12 cellular contexts compared by ENCODE assay signal in the genomic region with DNA sequence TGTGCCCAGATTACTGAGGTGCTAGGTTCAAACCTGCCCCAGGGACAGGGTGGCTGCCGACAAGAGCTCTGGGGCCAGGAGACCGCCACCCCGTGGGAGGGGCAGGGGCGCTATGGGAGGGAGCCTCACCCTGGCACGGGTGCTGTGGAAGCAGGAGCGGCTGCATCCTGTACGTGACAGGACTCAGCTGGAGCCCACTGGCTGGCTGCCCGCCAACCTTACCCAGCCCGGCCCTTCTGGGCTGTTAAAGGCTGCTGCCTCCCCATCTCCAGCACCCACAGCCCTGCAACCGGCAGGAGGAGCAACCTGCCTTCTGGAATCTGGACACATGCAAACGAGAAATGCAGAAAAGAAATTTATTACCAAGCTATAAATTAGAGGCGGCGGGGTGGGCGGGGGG. TPM values are rescaled to one million over a fixed set of nuclear protein-coding genes. Genes with fewer than 3 reads are reported as not detected.
A peak's percentile ranks its signal among the peaks of the same experiment; 100 is the strongest.
DNase-seq lines count a peak whose midpoint lies in the region; ATAC-seq and TF ChIP-seq lines count a peak whose summit lies in the region.
"Had no signal": no experiment of that assay in that cellular context is flagged by ENCODE, and none has a peak within 500 bp of the region (broad histone marks: within the 10 kb centered on the region; RNA-seq: fewer than 3 reads in every experiment).

No MANE protein-coding gene starts in this region.

- H3K9me2 ChIP-seq in hepatocyte (replicated peaks; ENCODE audit: insufficient read depth): no peaks in the 10 kb centered on the region

- peaks cover 5% of the 10 kb centered on the region for H3K27me3 Mint-ChIP-seq in glutamatergic neuron (ENCODE audit: unreplicated experiment)
- H3K27me3 Mint-ChIP-seq in activated CD4-positive, alpha-beta memory T cell treated with anti-CD3 and anti-CD28 coated beads for 36 hours: no peaks in the 10 kb centered on the region

- peak; percentile 5 for ATAC-seq in Right ventricle myocardium superior (ENCODE audit: poor library complexity)
- no peak for ATAC-seq in GM21390 (IDR thresholded peaks at IDR 0.05; ENCODE audit: unreplicated experiment)
- ATAC-seq: natural killer cell had no signal

- CTCF ChIA-PET in activated CD4-positive, alpha-beta memory T cell treated with anti-CD3 and anti-CD28 coated beads for 36 hours (lab: Charles Lee): interaction anchor here (1.2 to 1.4 kb wide), 2 partner anchors 10 to 19 kb away, joined by 3 to 5 read pairs; no protein-coding TSS in a partner anchor

- peaks cover 33% of the 10 kb centered on the region for H3K79me2 ChIP-seq in hepatocyte

- H2AFZ ChIP-seq in hepatocyte: no peak overlapping the region

- no peak overlapping the region for H3K4me2 ChIP-seq in hepatocyte

- POLR2A ChIA-PET in activated CD4-positive, alpha-beta memory T cell treated with anti-CD3 and anti-CD28 coated beads for 36 hours (lab: Charles Lee): no interaction called here

- H3K36me3 ChIP-seq in right atrium auricular region (peaks cover 26% of the 10 kb centered on the region), WERI-Rb-1 (peaks cover 43% of the 10 kb centered on the region), hepatocyte (replicated peaks; ENCODE audit: insufficient read depth, low read depth) (no peaks in the 10 kb centered on the region)

- H3K4me1 Mint-ChIP-seq in glutamatergic neuron (ENCODE audit: low read depth, unreplicated experiment): peaks cover 2% of the 10 kb centered on the region
- peaks cover 10% of the 10 kb centered on the region for H3K4me1 Mint-ChIP-seq in activated CD4-positive, alpha-beta memory T cell treated with anti-CD3 and anti-CD28 coated beads for 36 hours (ENCODE audit: low read depth)

- DNase-seq in Right ventricle myocardium superior (peak; percentile 66), right atrium auricular region (ENCODE audit: low spot score) (no peak), WERI-Rb-1 (no peak), hepatocyte (ENCODE audit: low spot score) (peak; percentile 71), glutamatergic neuron (no peak)
- no peak for DNase-seq in activated CD4-positive, CD25-positive, alpha-beta regulatory T cell (lab: John Stamatoyannopoulos, UW)
- no peak for DNase-seq in activated CD4-positive, alpha-beta memory T cell treated with anti-CD3 and anti-CD28 coated beads for 36 hours
- DNase-seq: C1 segment of cervical spinal cord, natural killer cell, NCI-H187 treated with DMSO at 0.1 percent for 48 hours, small intestine had no signal

- no peak overlapping the region for H3K27ac Mint-ChIP-seq in glutamatergic neuron (ENCODE audit: unreplicated experiment)
- no peak overlapping the region for H3K27ac Mint-ChIP-seq in activated CD4-positive, alpha-beta memory T cell treated with anti-CD3 and anti-CD28 coated beads for 36 hours
- H3K27ac Mint-ChIP-seq: natural killer cell had no signal

- 71% methylated on average over 14 of the region's 14 CpGs for WGBS in hepatocyte (ENCODE audit: low lambda C conversion rate, missing lambda C conversion rate)

- H4K20me1 ChIP-seq in hepatocyte (ENCODE audit: insufficient read depth, poor library complexity, severe bottlenecking): peaks cover 13% of the 10 kb centered on the region

- TF ChIP-seq CTCF in right atrium auricular region (IDR thresholded peaks at IDR 0.05) (peak in 1 of 2 donors; percentile 35), WERI-Rb-1 (IDR thresholded peaks at IDR 0.05; ENCODE audit: low read depth, low read length) (no peak), hepatocyte (IDR thresholded peaks at IDR 0.05; ENCODE audit: poor library complexity) (peak; percentile 24), glutamatergic neuron (IDR thresholded peaks at IDR 0.05; ENCODE audit: partially characterized antibody, unreplicated experiment) (no peak)

- H3K27me3 ChIP-seq in right atrium auricular region (no peaks in the 10 kb centered on the region), WERI-Rb-1 (ENCODE audit: insufficient read depth, low read depth, severe bottlenecking) (no peaks in the 10 kb centered on the region), hepatocyte (no peaks in the 10 kb centered on the region)

- no peak overlapping the region for H3K4me3 ChIP-seq in right atrium auricular region
- H3K4me3 ChIP-seq in WERI-Rb-1 (ENCODE audit: low read depth, low read length): no peak overlapping the region
- no peak overlapping the region for H3K4me3 ChIP-seq in hepatocyte

- H3K27ac ChIP-seq in right atrium auricular region (no peak overlapping the region), WERI-Rb-1 (peak overlapping the region; percentile 31; the same call in 1 of the 2 replicates), hepatocyte (peak overlapping the region; percentile 72)

- H3K9me3 ChIP-seq in right atrium auricular region (no peaks in the 10 kb centered on the region), WERI-Rb-1 (ENCODE audit: severe bottlenecking) (no peaks in the 10 kb centered on the region), hepatocyte (ENCODE audit: low read depth) (no peaks in the 10 kb centered on the region)

- H3K9me3 Mint-ChIP-seq in glutamatergic neuron (ENCODE audit: unreplicated experiment): peaks cover 4% of the 10 kb centered on the region
- H3K9me3 Mint-ChIP-seq in activated CD4-positive, alpha-beta memory T cell treated with anti-CD3 and anti-CD28 coated beads for 36 hours: no peaks in the 10 kb centered on the region
- H3K9me3 Mint-ChIP-seq: natural killer cell had no signal

- no peak overlapping the region for H3K4me3 Mint-ChIP-seq in glutamatergic neuron (ENCODE audit: unreplicated experiment)
- H3K4me3 Mint-ChIP-seq in activated CD4-positive, alpha-beta memory T cell treated with anti-CD3 and anti-CD28 coated beads for 36 hours: no peak overlapping the region
- H3K4me3 Mint-ChIP-seq: natural killer cell had no signal

- H3K4me1 ChIP-seq in right atrium auricular region: peaks cover 0 to 30% of the 10 kb centered on the region in 2 donors
- H3K4me1 ChIP-seq in hepatocyte (ENCODE audit: insufficient read depth): peaks cover 18% of the 10 kb centered on the region

- intact Hi-C loops in Right ventricle myocardium superior (cut with DNase I): no loop called here
- intact Hi-C loops in activated CD4-positive, alpha-beta memory T cell treated with anti-CD3 and anti-CD28 coated beads for 36 hours (cut with micrococcal nuclease): no loop called here

- H3K36me3 Mint-ChIP-seq in glutamatergic neuron (ENCODE audit: unreplicated experiment): no peaks in the 10 kb centered on the region
- H3K36me3 Mint-ChIP-seq in activated CD4-positive, alpha-beta memory T cell treated with anti-CD3 and anti-CD28 coated beads for 36 hours: peaks cover 1% of the 10 kb centered on the region
- H3K36me3 Mint-ChIP-seq: natural killer cell had no signal

RNA-seq across cellular contexts. Expression of a gene that starts 11.2 kb away (rescaled TPM):
- total RNA-seq in Right ventricle myocardium superior (74.0 TPM), right atrium auricular region (10 to 100 TPM; 54.6 to 85.7 TPM), hepatocyte (33.0 and 35.0 TPM in 2 replicates), glutamatergic neuron (ENCODE audit: unreplicated experiment) (33.1 TPM)
- 57.7 and 70.4 TPM in 2 replicates for polyA plus RNA-seq in hepatocyte
- 10 to 100 TPM; 52.8 to 63.4 TPM for total RNA-seq in activated CD4-positive, alpha-beta memory T cell treated with anti-CD3 and anti-CD28 coated beads for 36 hours

RNA-seq across cellular contexts. Expression of a gene that starts 24.0 kb away (rescaled TPM):
- total RNA-seq in Right ventricle myocardium superior (14.6 TPM), right atrium auricular region (10 to 100 TPM; 10.3 to 16.0 TPM), hepatocyte (3.6 TPM in 2 replicates), glutamatergic neuron (ENCODE audit: unreplicated experiment) (16.5 TPM)
- polyA plus RNA-seq in hepatocyte: 11.3 and 12.2 TPM in 2 replicates
- under 1 TPM; 0.52 to 0.68 TPM for total RNA-seq in activated CD4-positive, alpha-beta memory T cell treated with anti-CD3 and anti-CD28 coated beads for 36 hours

RNA-seq across cellular contexts. Expression of a gene that starts 31.7 kb away (rescaled TPM):
- 5.7 TPM for total RNA-seq in Right ventricle myocardium superior
- 10 to 100 TPM; 17.9 to 39.0 TPM for total RNA-seq in right atrium auricular region
- total RNA-seq in hepatocyte: 10.0 and 12.1 TPM in 2 replicates
- polyA plus RNA-seq in hepatocyte: 55.9 and 64.2 TPM in 2 replicates
- 4.1 TPM for total RNA-seq in glutamatergic neuron (ENCODE audit: unreplicated experiment)
- total RNA-seq in activated CD4-positive, alpha-beta memory T cell treated with anti-CD3 and anti-CD28 coated beads for 36 hours: under 1 TPM in 1 of 2 experiments, not detected in 1; 0.07 TPM

Comparison
In these comparisons a context has a peak if more than half of its experiments do, and no peak if none do; other contexts are left out.
1. DNase-seq: peak in Right ventricle myocardium superior (single experiment) and hepatocyte (single experiment); none in right atrium auricular region (single experiment), WERI-Rb-1 (single experiment), activated CD4-positive, CD25-positive, alpha-beta regulatory T cell (0 of 4), glutamatergic neuron (single experiment) and activated CD4-positive, alpha-beta memory T cell treated with anti-CD3 and anti-CD28 coated beads for 36 hours (single experiment).
2. H3K27ac ChIP-seq: peak in WERI-Rb-1 (single experiment) and hepatocyte (single experiment); none in right atrium auricular region (0 of 2).